In the genomic region with DNA sequence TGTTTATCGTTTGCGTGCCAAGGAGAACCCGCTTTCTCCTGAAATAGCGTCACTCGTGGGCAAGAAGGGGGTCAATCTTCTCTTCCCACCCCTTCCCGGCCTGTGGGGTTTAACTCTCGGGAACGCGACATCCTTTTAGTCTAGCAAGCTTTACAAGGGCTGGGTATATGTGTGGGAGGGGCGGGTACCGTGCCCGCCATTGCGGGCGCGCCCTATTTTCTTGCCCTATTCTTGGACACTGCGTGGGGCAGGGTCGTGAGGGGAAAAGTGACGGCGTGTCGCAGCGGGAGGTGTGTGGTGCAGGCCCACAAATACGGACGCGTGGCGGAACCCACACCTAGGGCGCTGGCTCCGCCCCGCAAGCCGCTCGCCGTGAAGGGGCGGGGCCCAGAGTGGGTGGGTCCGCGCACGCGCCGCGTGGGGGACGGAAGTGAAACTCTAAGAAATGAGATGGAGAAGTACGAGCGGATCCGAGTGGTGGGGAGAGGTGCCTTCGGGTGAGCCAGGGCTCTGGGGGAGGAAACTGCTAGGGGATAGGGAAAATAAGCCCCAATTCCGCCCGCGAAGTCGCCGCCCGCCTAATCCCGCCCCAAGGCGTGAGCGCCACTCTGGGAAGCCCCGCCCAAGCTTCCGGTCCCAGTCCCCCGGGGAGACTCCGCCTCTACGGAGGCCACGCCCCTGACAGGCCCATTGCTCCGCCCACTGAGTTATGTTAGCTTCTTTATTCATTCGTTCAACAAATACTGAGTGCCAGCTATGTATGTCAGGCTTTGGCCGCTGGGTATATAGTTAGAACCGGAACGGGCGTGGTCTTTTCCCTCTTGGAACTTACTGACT, we compare ENCODE assay signal across 8 cellular contexts. TPM values are rescaled to one million over a fixed set of nuclear protein-coding genes. Genes with fewer than 3 reads are reported as not detected.
DNase-seq lines count a peak whose midpoint lies in the region; ATAC-seq and TF ChIP-seq lines count a peak whose summit lies in the region.

A gene (plus strand): TSS at position 425 of the 837 bp plus-strand sequence. CDS start 26 bp downstream, at position 451.

- intact Hi-C loops in CD4-positive, alpha-beta memory T cell (cut with micrococcal nuclease), result loop anchor here (1.0 to 10.0 kb wide), 8 partner anchors 9 to 566 kb away; a partner anchor contains a TSS

- peak within 1 kb of the TSS; percentile 99 to 100 (median 100) for H3K27ac Mint-ChIP-seq in CD4-positive, alpha-beta memory T cell

- ATAC-seq in GM19455 (IDR thresholded peaks at IDR 0.05; ENCODE audit: unreplicated experiment), result peak; percentile 41

- H3K27me3 ChIP-seq in CD4-positive, alpha-beta memory T cell (ENCODE audit: insufficient read depth, low read length), result no peaks in the 10 kb centered on the region
- H3K27me3 ChIP-seq in HL-60 (ENCODE audit: insufficient read depth, poor library complexity, severe bottlenecking), result no peaks in the 10 kb centered on the region

- H3K36me3 Mint-ChIP-seq in CD4-positive, alpha-beta memory T cell, result peaks cover 11 to 34% of the 10 kb centered on the region in 2 donors

- H3K9me3 ChIP-seq in CD4-positive, alpha-beta memory T cell (ENCODE audit: control insufficient read depth in 1 of 2, low read length in 2 of 2), result no peaks in the 10 kb centered on the region

- no peaks in the 10 kb centered on the region for H3K27me3 Mint-ChIP-seq in CD4-positive, alpha-beta memory T cell

- peaks cover 29 to 51% (median 36%) of the 10 kb centered on the region in 4 donors for H3K4me1 Mint-ChIP-seq in CD4-positive, alpha-beta memory T cell

- POLR2A ChIA-PET in CD4-positive, alpha-beta memory T cell (lab: Charles Lee; ENCODE audit: partially characterized antibody), result interaction anchor here (0.6 to 11.0 kb wide), 26 partner anchors 9 to 371 kb away, joined by 3 to 528 read pairs (median 4); a partner anchor contains a TSS

- H3K4me3 ChIP-seq in CD4-positive, alpha-beta memory T cell (ENCODE audit: low read length in 2 of 2), result peak within 1 kb of the TSS; percentile 85 to 96
- H3K4me3 ChIP-seq in HL-60 (replicated peaks; ENCODE audit: insufficient read depth, low read length), result peak within 1 kb of the TSS; percentile 77

- peaks cover 17% of the 10 kb centered on the region for H3K36me3 ChIP-seq in CD4-positive, alpha-beta memory T cell (ENCODE audit: insufficient read depth, low read length)

- H3K9me3 Mint-ChIP-seq in CD4-positive, alpha-beta memory T cell, result no peaks in the 10 kb centered on the region

- H3K27ac ChIP-seq in CD4-positive, alpha-beta memory T cell (ENCODE audit: low read depth, low read length), result peak within 1 kb of the TSS; percentile 98
- H3K27ac ChIP-seq in HL-60 (replicated peaks), result peak within 1 kb of the TSS; percentile 93

- peak within 1 kb of the TSS; percentile 91 to 98 (median 96) for H3K4me3 Mint-ChIP-seq in CD4-positive, alpha-beta memory T cell

- peaks cover 27% of the 10 kb centered on the region for H3K4me1 ChIP-seq in CD4-positive, alpha-beta memory T cell (ENCODE audit: insufficient read depth, low read length)

- CTCF ChIA-PET in CD4-positive, alpha-beta memory T cell (lab: Charles Lee; ENCODE audit: partially characterized antibody), result interaction anchor here (0.8 to 6.9 kb wide), 21 partner anchors 9 to 389 kb away, joined by 3 to 492 read pairs (median 10); a partner anchor contains a TSS

- peak; percentile 96 to 99 (median 97) for DNase-seq in CD4-positive, alpha-beta memory T cell
- DNase-seq in HL-60 (ENCODE audit: low read depth in 1 of 2, low spot score in 1 of 2) (peak; percentile 95 to 96), NK-92 (lab: John Stamatoyannopoulos, UW; ENCODE audit: unreplicated experiment) (peak; percentile 77), medulla oblongata (ENCODE audit: extremely low spot score) (peak; percentile 95)
- DNase-seq in activated CD8-positive, alpha-beta memory T cell treated with anti-CD3 and anti-CD28 coated beads for 1 hour (ENCODE audit: extremely low read depth in 1 of 2, low read depth in 1 of 2), result peak; percentile 88 to 97
- DNase-seq in effector CD8-positive, alpha-beta T cell (lab: John Stamatoyannopoulos, UW), result peak; percentile 97
- DNase-seq in stimulated activated CD4-positive, alpha-beta T cell treated with anti-CD3 and anti-CD28 coated beads, TNF-alpha, amount 100 ng/mL, for 24 hours (ENCODE audit: low read depth in 3 of 3), result peak; percentile 97 to 98 (median 97)

- no peak for TF ChIP-seq CTCF in HL-60 (IDR thresholded peaks at IDR 0.05; ENCODE audit: insufficient read depth, low read length)

RNA-seq across cellular contexts. Expression of the gene that starts here (rescaled TPM):
- 10 to 100 TPM; 11.4 to 13.8 TPM for total RNA-seq in CD4-positive, alpha-beta memory T cell
- polyA plus RNA-seq in CD4-positive, alpha-beta memory T cell, result 1 to 10 TPM; 1.9 to 4.5 TPM

Comparison
In these comparisons a context has a peak if more than half of its experiments do, and no peak if none do; other contexts are left out.
1. Peak in every context shown above with its lines: DNase-seq, ATAC-seq, H3K4me3 ChIP-seq and H3K27ac ChIP-seq.